In genomic region chr2:159209341-159210306, GRCh38 we compare ENCODE assay signal across 10 cellular contexts.
DNase-seq lines count a peak whose midpoint lies in the region; ATAC-seq and TF ChIP-seq lines count a peak whose summit lies in the region.
"Had no signal": no experiment of that assay in that cellular context is flagged by ENCODE, and none has a peak within 500 bp of the region (broad histone marks: within the 10 kb centered on the region; RNA-seq: fewer than 3 reads in every experiment).

No MANE protein-coding gene starts in this region.

- no peak overlapping the region for H2BK20ac ChIP-seq in H9 (ENCODE audit: low read depth, low read length, poor library complexity, severe bottlenecking)

- no peak overlapping the region for H3K4me3 ChIP-seq in uterus
- no peak overlapping the region for H3K4me3 ChIP-seq in gastroesophageal sphincter

- peak overlapping the region in 1 of 2 donors; percentile 1 for H3K27ac ChIP-seq in uterus
- H3K27ac ChIP-seq in H9 (ENCODE audit: insufficient read length, low read depth, low read length): no peak overlapping the region
- no peak overlapping the region for H3K27ac ChIP-seq in gastroesophageal sphincter
- H3K27ac ChIP-seq: parathyroid adenoma had no signal

- no peak overlapping the region for H2BK120ac ChIP-seq in H9 (ENCODE audit: low read depth, low read length, poor library complexity, severe bottlenecking)

- peaks cover 8% of the 10 kb centered on the region for H3K36me3 Mint-ChIP-seq in neural crest cell (ENCODE audit: low read depth)
- no peaks in the 10 kb centered on the region; a peak in 2 of 7 replicates for H3K36me3 Mint-ChIP-seq in H9 (ENCODE audit: insufficient read depth in 1 of 3, low read depth in 3 of 3)

- H3K4me3 Mint-ChIP-seq in neural crest cell (peak overlapping the region; percentile 33), H9 (no peak overlapping the region)

- H3K23ac ChIP-seq in H9 (ENCODE audit: insufficient read length, low read depth, low read length): no peak overlapping the region

- H3K4me1 ChIP-seq in uterus (no peaks in the 10 kb centered on the region), H9 (ENCODE audit: insufficient read depth, low read length) (no peaks in the 10 kb centered on the region; the same call in 1 of the 2 replicates), gastroesophageal sphincter (no peaks in the 10 kb centered on the region)

- TF ChIP-seq POLR2A in uterus (IDR thresholded peaks at IDR 0.05): no peak
- no peak for TF ChIP-seq POLR2A in gastroesophageal sphincter (IDR thresholded peaks at IDR 0.05)

- TF ChIP-seq CTCF in neural crest cell (conservative IDR thresholded peaks at IDR 0.05): no peak
- no peak for TF ChIP-seq CTCF in uterus (IDR thresholded peaks at IDR 0.05)
- TF ChIP-seq CTCF in H9 (conservative IDR thresholded peaks at IDR 0.05): no peak
- TF ChIP-seq CTCF in gastroesophageal sphincter (IDR thresholded peaks at IDR 0.05): no peak

- no peak overlapping the region for H2BK5ac ChIP-seq in H9 (ENCODE audit: insufficient read length, low read length)

- H2BK12ac ChIP-seq in H9 (ENCODE audit: insufficient read length, low read depth, low read length): no peak overlapping the region

- H3K27ac Mint-ChIP-seq in neural crest cell (ENCODE audit: unreplicated experiment): no peak overlapping the region
- no peak overlapping the region; a peak in 1 of 7 replicates for H3K27ac Mint-ChIP-seq in H9

- H3K56ac ChIP-seq in H9 (ENCODE audit: insufficient read length, low read depth, low read length): no peak overlapping the region

- no peaks in the 10 kb centered on the region for H3K9me3 ChIP-seq in uterus
- H3K9me3 ChIP-seq in H9 (ENCODE audit: control insufficient read depth, low read depth, low read length): no peaks in the 10 kb centered on the region
- H3K9me3 ChIP-seq in gastroesophageal sphincter: no peaks in the 10 kb centered on the region

- H4K20me1 ChIP-seq in H9 (ENCODE audit: control insufficient read depth, insufficient read depth, insufficient read length): no peaks in the 10 kb centered on the region

- H3T11ph ChIP-seq in H9 (ENCODE audit: low read length): no peak overlapping the region

- H3K14ac ChIP-seq in H9 (ENCODE audit: insufficient read depth, low read length): no peak overlapping the region

- no peak overlapping the region for H3K4me2 ChIP-seq in H9 (ENCODE audit: insufficient read depth, insufficient read length, low read length)

- no peak overlapping the region for H3K4ac ChIP-seq in H9 (ENCODE audit: low read depth, low read length)

- intact Hi-C loops in uterus (cut with DNase I; ENCODE audit: low total_unique reads): no loop called here

- H3K9me3 Mint-ChIP-seq in neural crest cell: no peaks in the 10 kb centered on the region
- H3K9me3 Mint-ChIP-seq in H9: no peaks in the 10 kb centered on the region

- no peak overlapping the region for H2AFZ ChIP-seq in H9 (ENCODE audit: low read length)
- H2AFZ ChIP-seq: parathyroid adenoma had no signal

- H4K8ac ChIP-seq in H9 (replicated peaks; ENCODE audit: insufficient read length, low read depth, low read length): no peak overlapping the region

- no CpG with 5 or more reads among the region's 15 CpGs for WGBS in H9 (ENCODE audit: extremely low coverage, insufficient read length, low lambda C conversion rate)
- WGBS in gastroesophageal sphincter (ENCODE audit: low coverage in 1 of 2), 2 donors: 81 to 86% methylated on average over 5 to 8 of the region's 15 CpGs

- DNase-seq in activated T-cell treated with anti-CD3 and anti-CD28 coated beads for 1 hour (ENCODE audit: low read depth) (peak; percentile 18), neural crest cell (ENCODE audit: low read depth, low spot score) (no peak), uterus (no peak), NCI-H2171 (lab: John Stamatoyannopoulos, UW) (no peak), H9 (no peak)
- DNase-seq: activated CD4-positive, CD25-positive, alpha-beta regulatory T cell treated with anti-CD3 and anti-CD28 coated beads, Interleukin-2, amount 50 U/mL, for 72 hours had no signal

- H2AK5ac ChIP-seq in H9 (ENCODE audit: insufficient read length, low read length): no peak overlapping the region

- H3K36me3 ChIP-seq in uterus (no peaks in the 10 kb centered on the region), gastroesophageal sphincter (peaks cover 0 to 74% of the 10 kb centered on the region in 2 donors)

- no peak overlapping the region for H2BK15ac ChIP-seq in H9 (ENCODE audit: low read depth, low read length)

- H3K79me1 ChIP-seq in H9 (ENCODE audit: insufficient read depth, low read depth, low read length, poor library complexity, severe bottlenecking): no peaks in the 10 kb centered on the region

- peaks cover 3% of the 10 kb centered on the region for H3K23me2 ChIP-seq in H9 (ENCODE audit: insufficient read length, low read depth, low read length, poor library complexity, severe bottlenecking)

- no peak overlapping the region for H4K5ac ChIP-seq in H9 (ENCODE audit: insufficient read length, low read depth, low read length)

- no peaks in the 10 kb centered on the region for H3K79me2 ChIP-seq in H9 (ENCODE audit: insufficient read depth, low read length)
- H3K79me2 ChIP-seq: parathyroid adenoma had no signal

- H3K27me3 ChIP-seq in uterus (no peaks in the 10 kb centered on the region), H9 (ENCODE audit: insufficient read depth, low read length) (peaks cover 35% of the 10 kb centered on the region), gastroesophageal sphincter (no peaks in the 10 kb centered on the region)

- ATAC-seq in GM18868 (IDR thresholded peaks at IDR 0.05; ENCODE audit: unreplicated experiment) (peak; percentile 57), HG02885 (IDR thresholded peaks at IDR 0.05; ENCODE audit: poor library complexity, unreplicated experiment) (peak; percentile 62), gastroesophageal sphincter (no peak)

- TF ChIP-seq EP300 in gastroesophageal sphincter (IDR thresholded peaks at IDR 0.05): no peak

- no peak overlapping the region for H3K9ac ChIP-seq in H9 (ENCODE audit: extremely low read depth, insufficient read length, low read length)
- H3K9ac ChIP-seq: parathyroid adenoma had no signal

- no peaks in the 10 kb centered on the region for H3K27me3 Mint-ChIP-seq in neural crest cell (ENCODE audit: low read depth)
- H3K27me3 Mint-ChIP-seq in H9 (ENCODE audit: low read depth): peaks cover 75% of the 10 kb centered on the region

- no peak overlapping the region for H4K91ac ChIP-seq in H9 (ENCODE audit: insufficient read length, low read depth, low read length)

- no peak overlapping the region for H3K18ac ChIP-seq in H9 (ENCODE audit: insufficient read length, low read depth, low read length)

- H3K4me1 Mint-ChIP-seq in neural crest cell (peaks cover 29% of the 10 kb centered on the region), H9 (peaks cover 25 to 31% of the 10 kb centered on the region in 2 experiments)
